Comparison of ENCODE assay signal across 2 cellular contexts in the genomic region with DNA sequence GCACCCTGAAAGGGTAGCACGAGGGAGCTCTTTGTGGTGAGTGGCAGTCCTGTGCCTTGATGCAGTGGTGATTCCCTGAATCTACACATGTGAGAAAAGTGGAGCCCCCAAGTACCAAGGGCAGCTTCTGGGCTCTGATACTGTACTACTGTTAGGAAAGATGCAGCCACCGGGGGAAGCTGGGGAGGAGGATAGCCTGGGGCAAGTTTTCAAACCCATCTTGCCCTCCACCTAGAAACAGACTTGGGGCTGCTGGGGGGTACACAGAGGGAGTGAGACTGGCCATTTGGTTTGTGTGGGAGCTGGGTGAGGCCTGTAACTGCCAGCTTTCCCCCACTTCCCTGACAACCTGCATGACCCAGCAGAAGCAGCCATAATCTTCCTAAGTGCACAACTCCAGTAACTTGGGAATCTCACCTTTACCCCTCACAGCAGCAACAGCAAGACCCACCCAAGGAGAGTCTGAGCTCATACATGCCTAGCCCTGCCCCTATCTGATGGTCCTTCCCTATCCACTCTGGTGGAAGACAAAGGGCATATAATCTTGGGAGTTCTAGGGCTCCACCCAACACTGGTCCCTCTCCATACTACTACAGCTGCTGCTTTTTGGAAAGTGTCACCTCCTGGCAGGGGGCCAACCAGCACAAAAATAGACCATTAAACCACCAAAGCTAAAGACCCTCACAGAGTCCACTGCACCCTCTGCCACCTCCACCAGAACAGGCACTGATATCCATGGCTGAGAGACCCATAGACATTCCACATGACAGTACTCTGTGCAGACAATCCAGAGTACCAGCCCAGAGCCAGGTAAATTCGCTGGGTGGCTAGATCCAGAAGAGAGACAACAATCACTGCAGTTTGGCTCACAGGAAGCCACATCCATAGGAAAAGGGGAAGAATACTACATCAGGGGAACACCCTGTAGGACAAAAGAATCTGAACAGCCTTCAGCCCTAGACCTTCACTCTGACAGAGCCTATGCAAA.
A peak's percentile ranks its signal among the peaks of the same experiment; 100 is the strongest.
TF ChIP-seq lines count a peak whose summit lies in the region.

No MANE protein-coding gene starts in this region.

TF ChIP-seq in Ishikawa, 13 proteins besides CTCF, POLR2A, EP300 and RAD21:
- no peak for TF ChIP-seq EGR1 (IDR thresholded peaks at IDR 0.05)
- 0 out of 2 replicates have a peak, but pooled peaks have one; percentile 16 for TF ChIP-seq NFIC (IDR thresholded peaks at IDR 0.05)
- TF ChIP-seq FOXM1 (IDR thresholded peaks at IDR 0.05; ENCODE audit: borderline replicate concordance, low read depth): no peak
- TF ChIP-seq USF1 (IDR thresholded peaks at IDR 0.05): no peak
- TF ChIP-seq, protein P1, sequence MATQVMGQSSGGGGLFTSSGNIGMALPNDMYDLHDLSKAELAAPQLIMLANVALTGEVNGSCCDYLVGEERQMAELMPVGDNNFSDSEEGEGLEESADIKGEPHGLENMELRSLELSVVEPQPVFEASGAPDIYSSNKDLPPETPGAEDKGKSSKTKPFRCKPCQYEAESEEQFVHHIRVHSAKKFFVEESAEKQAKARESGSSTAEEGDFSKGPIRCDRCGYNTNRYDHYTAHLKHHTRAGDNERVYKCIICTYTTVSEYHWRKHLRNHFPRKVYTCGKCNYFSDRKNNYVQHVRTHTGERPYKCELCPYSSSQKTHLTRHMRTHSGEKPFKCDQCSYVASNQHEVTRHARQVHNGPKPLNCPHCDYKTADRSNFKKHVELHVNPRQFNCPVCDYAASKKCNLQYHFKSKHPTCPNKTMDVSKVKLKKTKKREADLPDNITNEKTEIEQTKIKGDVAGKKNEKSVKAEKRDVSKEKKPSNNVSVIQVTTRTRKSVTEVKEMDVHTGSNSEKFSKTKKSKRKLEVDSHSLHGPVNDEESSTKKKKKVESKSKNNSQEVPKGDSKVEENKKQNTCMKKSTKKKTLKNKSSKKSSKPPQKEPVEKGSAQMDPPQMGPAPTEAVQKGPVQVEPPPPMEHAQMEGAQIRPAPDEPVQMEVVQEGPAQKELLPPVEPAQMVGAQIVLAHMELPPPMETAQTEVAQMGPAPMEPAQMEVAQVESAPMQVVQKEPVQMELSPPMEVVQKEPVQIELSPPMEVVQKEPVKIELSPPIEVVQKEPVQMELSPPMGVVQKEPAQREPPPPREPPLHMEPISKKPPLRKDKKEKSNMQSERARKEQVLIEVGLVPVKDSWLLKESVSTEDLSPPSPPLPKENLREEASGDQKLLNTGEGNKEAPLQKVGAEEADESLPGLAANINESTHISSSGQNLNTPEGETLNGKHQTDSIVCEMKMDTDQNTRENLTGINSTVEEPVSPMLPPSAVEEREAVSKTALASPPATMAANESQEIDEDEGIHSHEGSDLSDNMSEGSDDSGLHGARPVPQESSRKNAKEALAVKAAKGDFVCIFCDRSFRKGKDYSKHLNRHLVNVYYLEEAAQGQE (IDR thresholded peaks at IDR 0.05; ENCODE audit: low read depth): no peak
- no peak for TF ChIP-seq CREB1 (IDR thresholded peaks at IDR 0.05; ENCODE audit: low read depth)
- no peak for TF ChIP-seq CEBPB (IDR thresholded peaks at IDR 0.05)

TF ChIP-seq in K562, 482 proteins besides CTCF, POLR2A, EP300 and RAD21:
- TF ChIP-seq, protein P2, sequence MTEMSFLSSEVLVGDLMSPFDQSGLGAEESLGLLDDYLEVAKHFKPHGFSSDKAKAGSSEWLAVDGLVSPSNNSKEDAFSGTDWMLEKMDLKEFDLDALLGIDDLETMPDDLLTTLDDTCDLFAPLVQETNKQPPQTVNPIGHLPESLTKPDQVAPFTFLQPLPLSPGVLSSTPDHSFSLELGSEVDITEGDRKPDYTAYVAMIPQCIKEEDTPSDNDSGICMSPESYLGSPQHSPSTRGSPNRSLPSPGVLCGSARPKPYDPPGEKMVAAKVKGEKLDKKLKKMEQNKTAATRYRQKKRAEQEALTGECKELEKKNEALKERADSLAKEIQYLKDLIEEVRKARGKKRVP (CRISPR knock-in tag; IDR thresholded peaks at IDR 0.05): no peak
- TF ChIP-seq MTF1 (CRISPR knock-in tag; IDR thresholded peaks at IDR 0.05; ENCODE audit: borderline replicate concordance) (no peak), POLR3G (IDR thresholded peaks at IDR 0.05; ENCODE audit: extremely low read depth, insufficient read length, insufficient replicate concordance) (no peak), ZFP36 (IDR thresholded peaks at IDR 0.05; ENCODE audit: low read depth, low read length, partially characterized antibody) (peak; percentile 74), ZNF23 (CRISPR knock-in tag; IDR thresholded peaks at IDR 0.05) (no peak), NFIC (IDR thresholded peaks at IDR 0.05) (peak; percentile 30; the same call in 1 of the 2 replicates)
- TF ChIP-seq, protein P3, sequence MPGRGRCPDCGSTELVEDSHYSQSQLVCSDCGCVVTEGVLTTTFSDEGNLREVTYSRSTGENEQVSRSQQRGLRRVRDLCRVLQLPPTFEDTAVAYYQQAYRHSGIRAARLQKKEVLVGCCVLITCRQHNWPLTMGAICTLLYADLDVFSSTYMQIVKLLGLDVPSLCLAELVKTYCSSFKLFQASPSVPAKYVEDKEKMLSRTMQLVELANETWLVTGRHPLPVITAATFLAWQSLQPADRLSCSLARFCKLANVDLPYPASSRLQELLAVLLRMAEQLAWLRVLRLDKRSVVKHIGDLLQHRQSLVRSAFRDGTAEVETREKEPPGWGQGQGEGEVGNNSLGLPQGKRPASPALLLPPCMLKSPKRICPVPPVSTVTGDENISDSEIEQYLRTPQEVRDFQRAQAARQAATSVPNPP (IDR thresholded peaks at IDR 0.05; ENCODE audit: borderline replicate concordance, insufficient read depth, insufficient read length): no peak
TF ChIP-seq in K562: peak in this region for 2.
